8 cellular contexts compared by ENCODE assay signal in the genomic region with DNA sequence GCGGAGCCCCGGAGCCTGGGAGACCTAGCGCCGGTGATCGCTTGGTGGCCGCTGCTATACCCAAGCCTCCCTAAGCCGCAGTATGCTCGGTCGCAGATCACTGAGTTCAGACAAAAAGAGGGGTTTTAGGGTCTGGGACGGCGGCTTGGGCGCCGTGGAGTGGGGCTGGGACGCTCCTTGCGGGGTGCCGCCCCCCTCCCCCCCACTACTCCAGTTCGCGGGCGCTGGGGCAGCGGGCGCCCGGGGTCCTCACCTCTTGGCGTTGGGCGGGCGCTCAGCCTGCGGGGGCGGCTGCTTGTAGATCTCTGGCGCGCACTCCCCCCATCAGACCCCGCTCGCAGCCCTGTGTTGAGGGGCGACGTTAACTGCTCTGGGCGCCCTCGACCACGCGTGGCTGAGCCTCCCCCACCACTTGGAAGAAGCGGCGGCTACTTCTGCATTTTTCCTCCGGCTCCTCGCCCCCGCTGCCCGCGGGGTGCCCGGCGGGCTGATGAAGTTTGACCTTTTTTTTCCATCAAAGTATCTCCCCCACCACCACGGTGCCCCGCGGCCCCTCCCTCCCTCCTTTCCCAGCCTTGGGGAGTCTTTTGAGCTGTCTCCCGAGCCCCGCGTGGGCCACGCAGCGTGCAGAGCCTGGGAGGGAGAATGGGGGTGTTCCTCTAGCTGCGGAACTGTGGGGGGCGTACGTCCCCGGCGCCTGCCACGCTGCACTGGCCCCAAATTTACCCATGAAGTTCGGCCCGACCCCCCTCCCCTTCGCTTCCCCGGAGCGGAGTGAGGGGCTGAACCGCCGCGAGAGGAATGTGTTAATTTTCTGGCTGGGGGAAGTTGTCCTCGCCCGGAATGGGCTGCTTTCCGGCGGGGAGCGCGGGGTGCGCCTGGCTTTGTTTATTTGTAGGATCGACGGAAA. TPM values are rescaled to one million over a fixed set of nuclear protein-coding genes. Genes with fewer than 3 reads are reported as not detected.
DNase-seq lines count a peak whose midpoint lies in the region; ATAC-seq and TF ChIP-seq lines count a peak whose summit lies in the region.

No MANE protein-coding gene starts in this region.

- H3K27me3 ChIP-seq in Caco-2 (replicated peaks; ENCODE audit: control insufficient read depth, insufficient read depth, low read length) (no peaks in the 10 kb centered on the region), iPS DF 6.9 (ENCODE audit: control insufficient read depth, insufficient read depth, low read length) (peaks cover 5% of the 10 kb centered on the region), skeletal muscle satellite cell (ENCODE audit: control insufficient read depth, insufficient read depth, low read length) (no peaks in the 10 kb centered on the region)

- no peak for TF ChIP-seq EP300 in Ishikawa (IDR thresholded peaks at IDR 0.05; ENCODE audit: borderline replicate concordance)

- no peak for TF ChIP-seq RAD21 in Ishikawa (IDR thresholded peaks at IDR 0.05; ENCODE audit: low read depth)

- H3K4me1 ChIP-seq in Caco-2 (peaks cover 58% of the 10 kb centered on the region), iPS DF 6.9 (ENCODE audit: control insufficient read depth, insufficient read depth, low read length) (peaks cover 26% of the 10 kb centered on the region), skeletal muscle satellite cell (ENCODE audit: control insufficient read depth, insufficient read depth, low read length) (peaks cover 44% of the 10 kb centered on the region)

- no peaks in the 10 kb centered on the region for H3K9me3 ChIP-seq in Caco-2
- H3K9me3 ChIP-seq in iPS DF 6.9 (ENCODE audit: control insufficient read depth, insufficient read depth, low read length), result no peaks in the 10 kb centered on the region
- no peaks in the 10 kb centered on the region for H3K9me3 ChIP-seq in skeletal muscle satellite cell (replicated peaks; ENCODE audit: low read length)

- DNase-seq in Caco-2 (no peak), iPS DF 6.9 (ENCODE audit: low read depth, low spot score) (no peak), hippocampal formation (lab: John Stamatoyannopoulos, UW) (no peak), NCI-H2107 treated with DMSO at 0.1 percent for 48 hours (lab: John Stamatoyannopoulos, UW; ENCODE audit: unreplicated experiment) (no peak)
- no peak for DNase-seq in activated naive CD8-positive, alpha-beta T cell treated with anti-CD3 and anti-CD28 coated beads for 36 hours

- H3K4me1 Mint-ChIP-seq in Caco-2 (ENCODE audit: low read depth, unreplicated experiment), result peaks cover 46% of the 10 kb centered on the region
- peaks cover 47% of the 10 kb centered on the region for H3K4me1 Mint-ChIP-seq in activated naive CD8-positive, alpha-beta T cell treated with anti-CD3 and anti-CD28 coated beads for 36 hours

- POLR2A ChIA-PET in Caco-2 (lab: Charles Lee), result interaction anchor here (1.4 to 1.6 kb wide), 2 partner anchors 47 to 52 kb away, joined by 3 to 16 read pairs; no protein-coding TSS in a partner anchor

- H3K27ac ChIP-seq in iPS DF 6.9 (ENCODE audit: low read length), result no peak overlapping the region

- no CpG with 5 or more reads among the region's 77 CpGs for WGBS in iPS DF 6.9 (ENCODE audit: insufficient coverage, insufficient read length)

- H3K36me3 ChIP-seq in Caco-2 (ENCODE audit: control insufficient read depth, insufficient read depth, low read length) (no peaks in the 10 kb centered on the region; the same call in 1 of the 2 replicates), iPS DF 6.9 (ENCODE audit: control insufficient read depth, insufficient read depth, low read length) (no peaks in the 10 kb centered on the region), skeletal muscle satellite cell (ENCODE audit: insufficient read depth, low read length) (peaks cover 5% of the 10 kb centered on the region)

- peak overlapping the region; percentile 80 for H3K9ac ChIP-seq in skeletal muscle satellite cell (ENCODE audit: low read depth, low read length)

- peak overlapping the region; percentile 92 for H3K4me2 ChIP-seq in skeletal muscle satellite cell (ENCODE audit: low read length)

- no TSS peak for BruUV-seq in Caco-2 (replicated peaks; lab: Mats Ljungman, UMichigan)

- no peak for ATAC-seq in HG03565 (IDR thresholded peaks at IDR 0.05; ENCODE audit: unreplicated experiment)

- H3K4me3 Mint-ChIP-seq in Caco-2 (ENCODE audit: unreplicated experiment), result peak overlapping the region; percentile 93
- H3K4me3 Mint-ChIP-seq in activated naive CD8-positive, alpha-beta T cell treated with anti-CD3 and anti-CD28 coated beads for 36 hours, result peak overlapping the region; percentile 77

- no peaks in the 10 kb centered on the region for H3K27me3 Mint-ChIP-seq in Caco-2 (ENCODE audit: insufficient read depth, unreplicated experiment)
- H3K27me3 Mint-ChIP-seq in activated naive CD8-positive, alpha-beta T cell treated with anti-CD3 and anti-CD28 coated beads for 36 hours, result peaks cover 72% of the 10 kb centered on the region

- TF ChIP-seq CTCF in Caco-2 (IDR thresholded peaks at IDR 0.05; ENCODE audit: insufficient read depth in 1 of 2, low read depth in 1 of 2, low read length in 1 of 2, severe bottlenecking in 1 of 2, unreplicated experiment in 1 of 2), result no peak

- CTCF ChIA-PET in Caco-2 (lab: Charles Lee), result interaction anchor here (1.1 to 3.8 kb wide), 2 partner anchors 15 to 41 kb away, joined by 3 to 29 read pairs; no protein-coding TSS in a partner anchor

- H3K27ac Mint-ChIP-seq in Caco-2 (ENCODE audit: unreplicated experiment), result peak overlapping the region; percentile 31
- H3K27ac Mint-ChIP-seq in activated naive CD8-positive, alpha-beta T cell treated with anti-CD3 and anti-CD28 coated beads for 36 hours, result peak overlapping the region; percentile 28

- peaks cover 27% of the 10 kb centered on the region for H3K36me3 Mint-ChIP-seq in Caco-2 (ENCODE audit: insufficient read depth, unreplicated experiment)
- no peaks in the 10 kb centered on the region for H3K36me3 Mint-ChIP-seq in activated naive CD8-positive, alpha-beta T cell treated with anti-CD3 and anti-CD28 coated beads for 36 hours

- no peaks in the 10 kb centered on the region for H3K9me3 Mint-ChIP-seq in Caco-2 (ENCODE audit: unreplicated experiment)
- H3K9me3 Mint-ChIP-seq in activated naive CD8-positive, alpha-beta T cell treated with anti-CD3 and anti-CD28 coated beads for 36 hours, result no peaks in the 10 kb centered on the region

- H3K4me3 ChIP-seq in Caco-2 (ENCODE audit: low read depth, low read length) (peak overlapping the region; percentile 91), iPS DF 6.9 (ENCODE audit: low read length) (peak overlapping the region; percentile 65), skeletal muscle satellite cell (ENCODE audit: low read length) (peak overlapping the region; percentile 92)

- intact Hi-C loops in Caco-2 (cut with micrococcal nuclease; ENCODE audit: unreplicated experiment), result loop anchor here (10.0 kb wide), 1 partner anchor 455 kb away; no protein-coding TSS in a partner anchor

TF ChIP-seq in Ishikawa, 13 proteins besides CTCF, POLR2A, EP300 and RAD21:
- TF ChIP-seq EGR1 (IDR thresholded peaks at IDR 0.05) (peak; percentile 84), CREB1 (IDR thresholded peaks at IDR 0.05; ENCODE audit: low read depth) (no peak), MAX (IDR thresholded peaks at IDR 0.05) (peak; percentile 26; the same call in 1 of the 2 replicates)

RNA-seq across cellular contexts. Expression of gene CXXC5, which starts 1.2 kb away (rescaled TPM):
- 79.5 and 92.3 TPM in 2 replicates for total RNA-seq in Caco-2 (2022)
- total RNA-seq in activated naive CD8-positive, alpha-beta T cell treated with anti-CD3 and anti-CD28 coated beads for 36 hours, result 1 to 10 TPM; 1.3 to 2.0 TPM
- 101 and 157 TPM in 2 replicates for total RNA-seq in skeletal muscle satellite cell (2012; rRNA removed)

Comparison
In these comparisons a context has a peak if more than half of its experiments do, and no peak if none do; other contexts are left out.
1. RNA of gene CXXC5, which starts 1.2 kb away (total RNA-seq): 79.5 to 92.3 TPM in Caco-2; 1.3 to 2.0 TPM in activated naive CD8-positive, alpha-beta T cell treated with anti-CD3 and anti-CD28 coated beads for 36 hours; every median in the first group is over 10 times any median in the second.
2. Peak in every context shown above with its lines, with median percentiles within 50 percentile points of each other: H3K4me3 ChIP-seq.